ENCODE assay signal across 13 cellular contexts in the genomic region with DNA sequence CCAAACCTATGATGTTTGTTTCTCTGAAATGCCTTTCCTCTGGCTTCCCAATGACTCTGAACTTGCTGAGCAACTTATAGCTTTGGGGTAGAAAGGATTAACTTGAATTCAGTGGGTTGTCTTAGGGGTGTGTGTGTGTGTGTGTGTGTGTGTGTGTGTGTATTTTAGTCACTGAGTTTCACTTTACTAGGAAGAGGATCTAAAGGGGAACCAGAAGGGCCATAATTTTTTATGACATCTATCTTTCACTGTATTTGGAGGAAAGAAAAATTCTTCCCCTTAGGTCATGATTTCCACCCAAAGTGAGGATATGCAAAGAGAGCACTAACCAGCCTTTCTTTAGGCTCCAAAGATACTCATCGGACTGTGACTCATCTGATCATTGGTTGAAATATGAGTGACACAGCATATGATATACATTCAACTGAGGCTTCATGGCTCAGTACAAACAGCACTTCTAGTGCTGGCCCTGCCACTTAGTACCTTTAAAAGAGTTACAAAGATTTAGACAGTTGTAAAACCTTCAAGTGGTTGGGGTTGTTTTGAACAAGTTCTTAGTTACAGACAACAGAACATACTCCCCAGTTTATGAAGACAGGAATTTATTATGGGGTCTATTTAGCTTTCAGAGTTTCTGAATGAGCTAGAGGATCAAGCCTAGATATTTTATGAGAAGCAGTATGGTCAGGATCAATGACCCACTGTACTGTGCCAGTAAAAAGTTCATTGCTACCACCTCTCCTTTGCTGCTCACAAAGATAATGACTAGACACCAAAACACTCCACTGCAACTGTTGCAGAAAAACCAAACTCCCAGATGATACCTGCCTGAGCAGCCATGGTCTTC.
DNase-seq lines count a peak whose midpoint lies in the region; ATAC-seq and TF ChIP-seq lines count a peak whose summit lies in the region.
"Had no signal": no experiment of that assay in that cellular context is flagged by ENCODE, and none has a peak within 500 bp of the region (broad histone marks: within the 10 kb centered on the region; RNA-seq: fewer than 3 reads in every experiment).

No MANE protein-coding gene starts in this region.

- peaks cover 19% of the 10 kb centered on the region for H3K36me3 Mint-ChIP-seq in activated naive CD4-positive, alpha-beta T cell treated with anti-CD3 and anti-CD28 coated beads, Interleukin-2, amount 50 U/mL, for 24 hours
- peaks cover 22 to 36% of the 10 kb centered on the region in 2 donors for H3K36me3 Mint-ChIP-seq in stimulated activated naive B cell treated with anti-CD40 and anti-IgM and Interleukin-4, amounts not matched to agents 10 μg/mL and 1 μg/mL and 100 μg/mL, for 72 hours

- DNase-seq in activated naive CD4-positive, alpha-beta T cell treated with anti-CD3 and anti-CD28 coated beads, Interleukin-2, amount 50 U/mL, for 16 hours: no peak
- DNase-seq in OCI-M1 (lab: John Stamatoyannopoulos, UW) (peak; percentile 13), epithelial cell of esophagus (ENCODE audit: low read depth) (peak; percentile 56), A172 (ENCODE audit: low spot score) (no peak), NCI-H2081 (lab: John Stamatoyannopoulos, UW) (no peak)
- no peak for DNase-seq in stimulated activated naive B cell treated with anti-CD40 and anti-IgM and Interleukin-4, amounts not matched to agents 10 μg/mL and 1 μg/mL and 100 μg/mL, for 72 hours
- DNase-seq in activated CD8-positive, alpha-beta memory T cell treated with anti-CD3 and anti-CD28 coated beads for 24 hours: no peak
- DNase-seq: activated CD4-positive, alpha-beta T cell treated with anti-CD3 and anti-CD28 coated beads for 1 hour; cortex of kidney; naive B cell; NCI-H187 treated with DMSO at 0.1 percent for 48 hours had no signal

- no peak overlapping the region for H3K4me3 ChIP-seq in epithelial cell of esophagus (ENCODE audit: low read length)
- H3K4me3 ChIP-seq: HAP-1 had no signal

- no peak overlapping the region for H3K4me3 Mint-ChIP-seq in activated naive CD4-positive, alpha-beta T cell treated with anti-CD3 and anti-CD28 coated beads, Interleukin-2, amount 50 U/mL, for 24 hours
- H3K4me3 Mint-ChIP-seq in stimulated activated naive B cell treated with anti-CD40 and anti-IgM and Interleukin-4, amounts not matched to agents 10 μg/mL and 1 μg/mL and 100 μg/mL, for 72 hours: no peak overlapping the region
- H3K4me3 Mint-ChIP-seq: naive B cell had no signal

- H3K9me3 Mint-ChIP-seq in activated naive CD4-positive, alpha-beta T cell treated with anti-CD3 and anti-CD28 coated beads, Interleukin-2, amount 50 U/mL, for 24 hours: no peaks in the 10 kb centered on the region
- H3K9me3 Mint-ChIP-seq in stimulated activated naive B cell treated with anti-CD40 and anti-IgM and Interleukin-4, amounts not matched to agents 10 μg/mL and 1 μg/mL and 100 μg/mL, for 72 hours: no peaks in the 10 kb centered on the region

- ATAC-seq in stimulated activated naive B cell treated with anti-CD40 and anti-IgM and Interleukin-4, amounts not matched to agents 10 μg/mL and 1 μg/mL and 100 μg/mL, for 72 hours (replicated peaks): peak; percentile 56 to 75

- H3K4me1 Mint-ChIP-seq in activated naive CD4-positive, alpha-beta T cell treated with anti-CD3 and anti-CD28 coated beads, Interleukin-2, amount 50 U/mL, for 24 hours: peaks cover 13% of the 10 kb centered on the region
- H3K4me1 Mint-ChIP-seq in stimulated activated naive B cell treated with anti-CD40 and anti-IgM and Interleukin-4, amounts not matched to agents 10 μg/mL and 1 μg/mL and 100 μg/mL, for 72 hours: peaks cover 9 to 10% of the 10 kb centered on the region in 2 donors

- no peaks in the 10 kb centered on the region for H3K27me3 Mint-ChIP-seq in activated naive CD4-positive, alpha-beta T cell treated with anti-CD3 and anti-CD28 coated beads, Interleukin-2, amount 50 U/mL, for 24 hours
- H3K27me3 Mint-ChIP-seq in stimulated activated naive B cell treated with anti-CD40 and anti-IgM and Interleukin-4, amounts not matched to agents 10 μg/mL and 1 μg/mL and 100 μg/mL, for 72 hours: no peaks in the 10 kb centered on the region
- H3K27me3 Mint-ChIP-seq: naive B cell had no signal

- peak overlapping the region; percentile 81 for H3K27ac Mint-ChIP-seq in activated naive CD4-positive, alpha-beta T cell treated with anti-CD3 and anti-CD28 coated beads, Interleukin-2, amount 50 U/mL, for 24 hours
- peak overlapping the region; percentile 0 for H3K27ac Mint-ChIP-seq in stimulated activated naive B cell treated with anti-CD40 and anti-IgM and Interleukin-4, amounts not matched to agents 10 μg/mL and 1 μg/mL and 100 μg/mL, for 72 hours

- no peak for TF ChIP-seq CTCF in epithelial cell of esophagus (IDR thresholded peaks at IDR 0.05; ENCODE audit: insufficient read depth, low read depth, low read length, missing control alignments)

Comparison
In these comparisons a context has a peak if more than half of its experiments do, and no peak if none do; other contexts are left out.
1. DNase-seq: peak in OCI-M1 (single experiment) and epithelial cell of esophagus (single experiment); none in activated naive CD4-positive, alpha-beta T cell treated with anti-CD3 and anti-CD28 coated beads, Interleukin-2, amount 50 U/mL, for 16 hours (single experiment), stimulated activated naive B cell treated with anti-CD40 and anti-IgM and Interleukin-4, amounts not matched to agents 10 μg/mL and 1 μg/mL and 100 μg/mL, for 72 hours (single experiment), A172 (single experiment), activated CD8-positive, alpha-beta memory T cell treated with anti-CD3 and anti-CD28 coated beads for 24 hours (single experiment) and NCI-H2081 (0 of 2).